Comparison of ENCODE assay signal across 15 cellular contexts in the genomic region with DNA sequence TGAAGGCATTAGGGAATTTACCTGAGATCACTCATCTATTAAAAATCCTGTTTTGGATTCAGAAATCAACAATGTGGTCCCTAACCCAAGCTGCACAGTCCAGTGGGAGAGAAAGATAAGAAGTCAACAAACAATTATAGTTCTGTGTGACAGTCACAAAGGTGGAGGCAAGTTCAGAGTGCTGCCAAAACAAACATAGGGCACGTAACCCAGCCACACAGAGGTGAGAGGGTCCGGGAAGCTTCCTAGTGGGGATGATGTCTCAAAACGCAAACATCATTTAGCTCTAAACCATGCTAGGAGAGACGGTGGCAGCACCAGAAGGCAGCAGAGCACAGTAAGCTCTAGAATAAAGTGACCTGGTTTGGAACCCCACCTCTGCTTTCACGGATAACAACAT.
"Had no signal": no experiment of that assay in that cellular context is flagged by ENCODE, and none has a peak within 500 bp of the region (broad histone marks: within the 10 kb centered on the region; RNA-seq: fewer than 3 reads in every experiment).

No MANE protein-coding gene starts in this region.

- H3K4me3 ChIP-seq: breast epithelium, left lung, ovary, skin epidermis, tibial nerve had no signal

- ATAC-seq: esophagus mucosa, left lung had no signal

- H3K9me3 ChIP-seq: breast epithelium, left lung, ovary, tibial nerve had no signal

- FAIRE-seq: endometrium had no signal

- H3K27me3 ChIP-seq: breast epithelium, left lung, ovary, tibial nerve had no signal

- H3K36me3 ChIP-seq: breast epithelium, ovary, tibial nerve had no signal

- DNase-seq: activated CD4-positive, alpha-beta memory T cell treated with anti-CD3 and anti-CD28 coated beads for 36 hours; activated gamma-delta T cell treated with Interleukin-2 at 50 U/mL for 16 hours; activated naive CD8-positive, alpha-beta T cell treated with anti-CD3 and anti-CD28 coated beads, Interleukin-2, amount 10 ng/mL, durations not matched to agents 7 days and 5 days; activated T-cell treated with anti-CD3 and anti-CD28 coated beads, Interleukin-2, amount 50 U/mL, for 48 hours; aorta; foreskin fibroblast; left lung; mesendoderm; ovary; stimulated activated CD4-positive, alpha-beta T cell treated with anti-CD3 and anti-CD28 coated beads, Interleukin-4, amount 100 ng/mL, for 4 hours had no signal
